23 cellular contexts compared by ENCODE assay signal in the genomic region with DNA sequence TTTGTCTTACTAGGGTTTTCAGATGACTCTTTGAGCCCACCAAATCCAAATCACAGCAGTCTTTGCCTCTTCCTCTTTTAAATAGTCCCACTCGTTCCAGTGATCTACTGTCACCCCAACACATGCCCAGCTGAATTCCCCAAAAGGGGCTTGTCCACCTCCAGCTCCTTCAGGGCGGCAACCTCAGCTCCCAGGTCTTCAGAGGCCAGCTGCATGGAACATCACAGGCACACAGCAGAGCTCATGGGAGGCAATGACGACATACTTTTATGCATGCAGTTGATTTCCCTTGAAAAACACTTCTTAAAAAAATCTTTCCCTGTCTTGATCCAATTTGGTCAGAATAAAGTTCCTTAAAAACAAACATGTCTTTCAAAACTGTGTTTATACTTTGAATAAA.
"Had no signal": no experiment of that assay in that cellular context is flagged by ENCODE, and none has a peak within 500 bp of the region (broad histone marks: within the 10 kb centered on the region; RNA-seq: fewer than 3 reads in every experiment).

No MANE protein-coding gene starts in this region.

- H3K4me2 ChIP-seq: hepatocyte had no signal

- H3K4me1 Mint-ChIP-seq: central memory CD8-positive, alpha-beta T cell; naive B cell had no signal

- H3K4me3 ChIP-seq: dorsolateral prefrontal cortex, esophagus squamous epithelium, hepatocyte, lung, sigmoid colon, skin epidermis, stomach, thoracic aorta, transverse colon had no signal

- ATAC-seq: foreskin keratinocyte, left colon, left ventricle myocardium superior had no signal

- H3K27ac Mint-ChIP-seq: naive B cell had no signal

- H3K27me3 ChIP-seq: esophagus squamous epithelium, foreskin keratinocyte, hepatocyte, sigmoid colon, stomach, transverse colon had no signal

- H3K9me3 Mint-ChIP-seq: central memory CD8-positive, alpha-beta T cell had no signal

- DNase-seq: cortex of kidney; dorsolateral prefrontal cortex; effector memory CD4-positive, alpha-beta T cell; esophagus squamous epithelium; foreskin keratinocyte; head of caudate nucleus; kidney; left colon; left ventricle myocardium superior; mesenchymal stem cell; naive B cell; posterior cingulate gyrus; sigmoid colon; stimulated activated CD4-positive, alpha-beta T cell treated with anti-CD3 and anti-CD28 coated beads, Interleukin-2, amount 100 ng/mL, for 24 hours; stimulated activated naive CD4-positive, alpha-beta T cell; stomach; substantia nigra; transverse colon had no signal

- H3K9me3 ChIP-seq: esophagus squamous epithelium, sigmoid colon, stomach, thoracic aorta, transverse colon had no signal

- H3K27ac ChIP-seq: dorsolateral prefrontal cortex, esophagus squamous epithelium, foreskin keratinocyte, hepatocyte, sigmoid colon, skin epidermis, stomach, thoracic aorta, transverse colon had no signal

- H3K36me3 Mint-ChIP-seq: naive B cell had no signal

- H3K4me3 Mint-ChIP-seq: central memory CD8-positive, alpha-beta T cell; naive B cell had no signal

- H3K36me3 ChIP-seq: esophagus squamous epithelium, sigmoid colon, stomach, thoracic aorta, transverse colon had no signal

- H2AFZ ChIP-seq: hepatocyte had no signal

- H3K79me2 ChIP-seq: hepatocyte had no signal

- H3K4me1 ChIP-seq: foreskin keratinocyte, sigmoid colon had no signal
